ENCODE assay signal across 34 cellular contexts in genomic region chr13:77988355-77988754, GRCh38.
"Had no signal": no experiment of that assay in that cellular context is flagged by ENCODE, and none has a peak within 500 bp of the region (broad histone marks: within the 10 kb centered on the region; RNA-seq: fewer than 3 reads in every experiment).

No MANE protein-coding gene starts in this region.

- H3K27me3 Mint-ChIP-seq: activated CD4-positive, alpha-beta T cell treated with anti-CD3 and anti-CD28 coated beads for 36 hours; activated naive CD8-positive, alpha-beta T cell treated with anti-CD3 and anti-CD28 coated beads for 36 hours; activated naive CD8-positive, alpha-beta T cell treated with anti-CD3 and anti-CD28 coated beads, Interleukin-2, amount 50 U/mL, for 24 hours; dendritic cell treated with granulocyte-macrophage colony-stimulating factor and Interleukin-4, amounts not matched to agents 40 ng/mL and 50 ng/mL, for 4 days had no signal

- H3K36me3 ChIP-seq: adrenal gland, breast epithelium, cardiac muscle cell, esophagus muscularis mucosa, gastrocnemius medialis had no signal

- H3K36me3 Mint-ChIP-seq: activated CD4-positive, alpha-beta memory T cell treated with anti-CD3 and anti-CD28 coated beads for 36 hours; activated CD8-positive, alpha-beta memory T cell treated with anti-CD3 and anti-CD28 coated beads, Interleukin-2, amount 10 ng/mL, durations not matched to agents 7 days and 5 days; activated naive CD4-positive, alpha-beta T cell treated with anti-CD3 and anti-CD28 coated beads, Interleukin-2, amount 50 U/mL, for 24 hours; activated naive CD8-positive, alpha-beta T cell treated with anti-CD3 and anti-CD28 coated beads for 36 hours; brain had no signal

- DNase-seq: activated CD4-positive, alpha-beta memory T cell treated with anti-CD3 and anti-CD28 coated beads for 36 hours; activated CD4-positive, alpha-beta T cell treated with anti-CD3 and anti-CD28 coated beads for 36 hours; activated CD4-positive, alpha-beta T cell treated with anti-CD3 and anti-CD28 coated beads, Interleukin-2, amount 10 ng/mL, durations not matched to agents 24 days and 14 days; activated CD4-positive, CD25-positive, alpha-beta regulatory T cell; activated CD4-positive, CD25-positive, alpha-beta regulatory T cell treated with anti-CD3 and anti-CD28 coated beads, Interleukin-2, amount 50 U/mL, for 72 hours; activated CD8-positive, alpha-beta memory T cell treated with anti-CD3 and anti-CD28 coated beads, Interleukin-2, amount 10 ng/mL, durations not matched to agents 7 days and 5 days; activated CD8-positive, alpha-beta memory T cell treated with anti-CD3 and anti-CD28 coated beads, Interleukin-2, amount 50 U/mL, for 4 hours; activated CD8-positive, alpha-beta T cell treated with anti-CD3 and anti-CD28 coated beads, Interleukin-2, amount 10 ng/mL, durations not matched to agents 7 days and 5 days; activated effector memory CD4-positive, alpha-beta T cell treated with anti-CD3 and anti-CD28 coated beads, Interleukin-2, amount 50 U/mL, for 16 hours; activated naive CD4-positive, alpha-beta T cell treated with anti-CD3 and anti-CD28 coated beads for 36 hours; activated naive CD8-positive, alpha-beta T cell treated with anti-CD3 and anti-CD28 coated beads for 36 hours; activated naive CD8-positive, alpha-beta T cell treated with anti-CD3 and anti-CD28 coated beads, Interleukin-2, amount 50 U/mL, for 24 hours; activated T-cell treated with anti-CD3 and anti-CD28 coated beads, Interleukin-2, amount 50 U/mL, for 1 hour; activated T-cell treated with anti-CD3 and anti-CD28 coated beads, Interleukin-2, amount 50 U/mL, for 48 hours; adrenal gland; amygdala; aorta; dorsolateral prefrontal cortex; effector memory CD4-positive, alpha-beta T cell; endodermal cell; foreskin keratinocyte; gastrocnemius medialis; glutamatergic neuron; T-helper 2 cell had no signal

- H3K27me3 ChIP-seq: adrenal gland, breast epithelium, cardiac muscle cell, dorsolateral prefrontal cortex, esophagus muscularis mucosa, foreskin keratinocyte, gastrocnemius medialis had no signal

- ATAC-seq: activated CD4-positive, alpha-beta T cell treated with anti-CD3 and anti-CD28 coated beads for 36 hours; activated CD8-positive, alpha-beta memory T cell treated with anti-CD3 and anti-CD28 coated beads, Interleukin-2, amount 10 ng/mL, durations not matched to agents 7 days and 5 days; activated CD8-positive, alpha-beta T cell treated with anti-CD3 and anti-CD28 coated beads, Interleukin-2, amount 10 ng/mL, durations not matched to agents 7 days and 5 days; activated naive CD8-positive, alpha-beta T cell treated with anti-CD3 and anti-CD28 coated beads, Interleukin-2, amount 50 U/mL, for 24 hours; foreskin keratinocyte; gastrocnemius medialis had no signal

- H3K4me1 Mint-ChIP-seq: activated CD4-positive, alpha-beta T cell treated with anti-CD3 and anti-CD28 coated beads for 36 hours; activated CD4-positive, alpha-beta T cell treated with anti-CD3 and anti-CD28 coated beads, Interleukin-2, amount 10 ng/mL, durations not matched to agents 24 days and 14 days; activated CD8-positive, alpha-beta memory T cell treated with anti-CD3 and anti-CD28 coated beads, Interleukin-2, amount 10 ng/mL, durations not matched to agents 7 days and 5 days; activated naive CD4-positive, alpha-beta T cell treated with anti-CD3 and anti-CD28 coated beads, Interleukin-2, amount 50 U/mL, for 24 hours; activated naive CD8-positive, alpha-beta T cell treated with anti-CD3 and anti-CD28 coated beads for 36 hours; activated naive CD8-positive, alpha-beta T cell treated with anti-CD3 and anti-CD28 coated beads, Interleukin-2, amount 50 U/mL, for 24 hours; central memory CD8-positive, alpha-beta T cell had no signal

- H3K4me1 ChIP-seq: breast epithelium, esophagus muscularis mucosa, foreskin keratinocyte had no signal

- H3K9me3 Mint-ChIP-seq: activated CD4-positive, alpha-beta memory T cell treated with anti-CD3 and anti-CD28 coated beads for 36 hours; activated CD4-positive, alpha-beta T cell treated with anti-CD3 and anti-CD28 coated beads, Interleukin-2, amount 10 ng/mL, durations not matched to agents 24 days and 14 days; activated naive CD4-positive, alpha-beta T cell treated with anti-CD3 and anti-CD28 coated beads for 36 hours; activated naive CD4-positive, alpha-beta T cell treated with anti-CD3 and anti-CD28 coated beads, Interleukin-2, amount 50 U/mL, for 24 hours; activated naive CD8-positive, alpha-beta T cell treated with anti-CD3 and anti-CD28 coated beads for 36 hours; activated naive CD8-positive, alpha-beta T cell treated with anti-CD3 and anti-CD28 coated beads, Interleukin-2, amount 50 U/mL, for 24 hours; activated T-helper 1 cell treated with anti-CD3 and anti-CD28 coated beads, Interleukin-12 subunit alpha, Interleukin-12 subunit beta, Interleukin-2, Interleukin-4 antibody, amounts not matched to agents 30 ng/mL and 10 ng/mL and 1 ng/mL, durations not matched to agents 14 hours and 24 hours and 36 hours; activated T-helper 2 cell treated with anti-CD3 and anti-CD28 coated beads, Interferon-gamma antibody, Interleukin-2, Interleukin-4, amounts not matched to agents 10 μg/mL and 5 μg/mL and 100 μg/mL, durations not matched to agents 14 hours and 24 hours and 36 hours; central memory CD8-positive, alpha-beta T cell; dendritic cell treated with granulocyte-macrophage colony-stimulating factor and Interleukin-4, amounts not matched to agents 40 ng/mL and 50 ng/mL, for 4 days; endodermal cell had no signal

- H3K4me3 ChIP-seq: adrenal gland, breast epithelium, cardiac muscle cell, coronary artery, dorsolateral prefrontal cortex, esophagus muscularis mucosa, gastrocnemius medialis had no signal

- H3K4me3 Mint-ChIP-seq: activated CD4-positive, alpha-beta memory T cell treated with anti-CD3 and anti-CD28 coated beads for 36 hours; activated CD4-positive, alpha-beta T cell treated with anti-CD3 and anti-CD28 coated beads for 36 hours; activated CD4-positive, alpha-beta T cell treated with anti-CD3 and anti-CD28 coated beads, Interleukin-2, amount 10 ng/mL, durations not matched to agents 24 days and 14 days; activated CD8-positive, alpha-beta memory T cell treated with anti-CD3 and anti-CD28 coated beads, Interleukin-2, amount 10 ng/mL, durations not matched to agents 7 days and 5 days; activated CD8-positive, alpha-beta T cell treated with anti-CD3 and anti-CD28 coated beads, Interleukin-2, amount 10 ng/mL, durations not matched to agents 7 days and 5 days; activated naive CD4-positive, alpha-beta T cell treated with anti-CD3 and anti-CD28 coated beads for 36 hours; activated naive CD4-positive, alpha-beta T cell treated with anti-CD3 and anti-CD28 coated beads, Interleukin-2, amount 50 U/mL, for 24 hours; activated naive CD8-positive, alpha-beta T cell treated with anti-CD3 and anti-CD28 coated beads for 36 hours; activated naive CD8-positive, alpha-beta T cell treated with anti-CD3 and anti-CD28 coated beads, Interleukin-2, amount 50 U/mL, for 24 hours; activated T-helper 1 cell treated with anti-CD3 and anti-CD28 coated beads, Interleukin-12 subunit alpha, Interleukin-12 subunit beta, Interleukin-2, Interleukin-4 antibody, amounts not matched to agents 30 ng/mL and 10 ng/mL and 1 ng/mL, durations not matched to agents 14 hours and 24 hours and 36 hours; brain; central memory CD8-positive, alpha-beta T cell; dendritic cell treated with granulocyte-macrophage colony-stimulating factor and Interleukin-4, amounts not matched to agents 40 ng/mL and 50 ng/mL, for 4 days; endodermal cell had no signal

- H3K27ac Mint-ChIP-seq: activated CD4-positive, alpha-beta memory T cell treated with anti-CD3 and anti-CD28 coated beads for 36 hours; activated CD4-positive, alpha-beta T cell treated with anti-CD3 and anti-CD28 coated beads for 36 hours; activated CD4-positive, alpha-beta T cell treated with anti-CD3 and anti-CD28 coated beads, Interleukin-2, amount 10 ng/mL, durations not matched to agents 24 days and 14 days; activated CD8-positive, alpha-beta memory T cell treated with anti-CD3 and anti-CD28 coated beads, Interleukin-2, amount 10 ng/mL, durations not matched to agents 7 days and 5 days; activated CD8-positive, alpha-beta T cell treated with anti-CD3 and anti-CD28 coated beads, Interleukin-2, amount 10 ng/mL, durations not matched to agents 7 days and 5 days; activated naive CD4-positive, alpha-beta T cell treated with anti-CD3 and anti-CD28 coated beads for 36 hours; activated naive CD4-positive, alpha-beta T cell treated with anti-CD3 and anti-CD28 coated beads, Interleukin-2, amount 50 U/mL, for 24 hours; activated naive CD8-positive, alpha-beta T cell treated with anti-CD3 and anti-CD28 coated beads for 36 hours; activated naive CD8-positive, alpha-beta T cell treated with anti-CD3 and anti-CD28 coated beads, Interleukin-2, amount 50 U/mL, for 24 hours; activated T-helper 1 cell treated with anti-CD3 and anti-CD28 coated beads, Interleukin-12 subunit alpha, Interleukin-12 subunit beta, Interleukin-2, Interleukin-4 antibody, amounts not matched to agents 30 ng/mL and 10 ng/mL and 1 ng/mL, durations not matched to agents 14 hours and 24 hours and 36 hours; activated T-helper 2 cell treated with anti-CD3 and anti-CD28 coated beads, Interferon-gamma antibody, Interleukin-2, Interleukin-4, amounts not matched to agents 10 μg/mL and 5 μg/mL and 100 μg/mL, durations not matched to agents 14 hours and 24 hours and 36 hours; brain; dendritic cell treated with granulocyte-macrophage colony-stimulating factor and Interleukin-4, amounts not matched to agents 40 ng/mL and 50 ng/mL, for 4 days; endodermal cell had no signal

- H3K9me3 ChIP-seq: adrenal gland, breast epithelium, gastrocnemius medialis had no signal

- H3K27ac ChIP-seq: adrenal gland, breast epithelium, cardiac muscle cell, coronary artery, dorsolateral prefrontal cortex, esophagus muscularis mucosa, foreskin keratinocyte, gastrocnemius medialis had no signal
